28 cellular contexts compared by ENCODE assay signal in the genomic region with DNA sequence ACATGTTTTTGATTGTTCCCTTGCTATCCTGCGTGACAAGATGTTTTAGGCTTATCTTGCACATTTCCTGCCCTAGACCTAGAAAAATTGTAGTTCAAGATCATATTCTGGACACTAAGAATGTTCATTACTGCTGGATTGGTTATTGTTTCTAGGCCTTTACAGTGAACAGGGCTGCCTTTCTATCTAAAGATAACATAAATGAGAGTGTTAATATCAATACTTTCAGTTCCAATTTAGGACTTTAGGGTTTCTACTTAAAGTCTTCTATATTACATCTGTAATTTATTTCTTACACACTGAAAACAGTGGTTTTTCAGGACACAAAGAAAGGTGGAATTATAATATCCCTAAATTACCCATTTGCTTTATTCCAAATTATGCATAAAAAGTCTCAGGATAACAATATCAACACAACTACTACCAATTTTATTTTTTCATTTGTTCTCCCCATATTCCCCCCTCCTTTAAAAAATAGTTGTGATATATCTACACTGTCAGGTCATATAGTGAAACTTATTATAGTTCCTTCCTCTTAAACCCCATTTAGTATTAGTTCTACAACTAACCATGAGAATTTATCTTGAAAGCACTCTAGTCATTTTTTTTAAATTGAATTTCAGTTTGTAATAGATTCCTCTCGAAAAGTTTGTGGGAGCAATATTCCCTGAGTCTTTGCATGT.
DNase-seq lines count a peak whose midpoint lies in the region; ATAC-seq and TF ChIP-seq lines count a peak whose summit lies in the region.
"Had no signal": no experiment of that assay in that cellular context is flagged by ENCODE, and none has a peak within 500 bp of the region (broad histone marks: within the 10 kb centered on the region; RNA-seq: fewer than 3 reads in every experiment).

No MANE protein-coding gene starts in this region.

- no peaks in the 10 kb centered on the region for H3K27me3 Mint-ChIP-seq in Calu3 (ENCODE audit: unreplicated experiment)

- intact Hi-C loops in Calu3 (cut with micrococcal nuclease; ENCODE audit: unreplicated experiment) = no loop called here

- no peak overlapping the region for H3K4me3 ChIP-seq in ACC112 (ENCODE audit: low read depth, low read length)
- H3K4me3 ChIP-seq: ascending aorta; BLaER1 treated with 17β-estradiol and CSF1 and Interleukin-3, amounts not matched to agents 10 nM and 100 nM; MG63; tibial artery had no signal

- H3K79me2 ChIP-seq in ACC112 (ENCODE audit: control insufficient read depth, insufficient read depth, low read length, unreplicated experiment) = no peaks in the 10 kb centered on the region

- no TSS peak for BruUV-seq in Calu3 (replicated peaks; lab: Mats Ljungman, UMichigan)

- H2AFZ ChIP-seq in ACC112 (ENCODE audit: low read length, unreplicated experiment) = peak overlapping the region; percentile 64

- H3K36me3 Mint-ChIP-seq in Calu3 (ENCODE audit: insufficient read depth, unreplicated experiment) = no peaks in the 10 kb centered on the region

- H3K27me3 ChIP-seq in ACC112 (ENCODE audit: insufficient read depth, low read length) = no peaks in the 10 kb centered on the region
- H3K27me3 ChIP-seq: ascending aorta; BLaER1 treated with 17β-estradiol and CSF1 and Interleukin-3, amounts not matched to agents 10 nM and 100 nM; tibial artery had no signal

- DNase-seq in Calu3 = no peak
- DNase-seq in NCI-H226 = no peak
- DNase-seq in 8988T = no peak
- DNase-seq in NCI-H2029 (lab: John Stamatoyannopoulos, UW) = no peak
- DNase-seq: activated naive CD4-positive, alpha-beta T cell treated with Interleukin-2 at 50 U/mL for 16 hours; cerebellar nuclear complex; DMS 273 treated with DMSO at 0.1 percent for 48 hours; effector memory CD4-positive, alpha-beta T cell; GF-D8; H9; MG63; NCI-H1694 treated with DMSO at 0.1 percent for 48 hours; NCI-H345; occipital lobe; right cardiac atrium; RPMI8226; stimulated activated CD4-positive, alpha-beta T cell treated with anti-CD3 and anti-CD28 coated beads, Interleukin-15, amount 100 ng/mL, for 24 hours; stimulated activated naive CD4-positive, alpha-beta T cell treated with Interleukin-2 at 50 U/mL for 16 hours; SW 1271; tibial artery had no signal

- CTCF ChIA-PET in Calu3 (lab: Charles Lee) = no interaction called here

- H3K9me3 Mint-ChIP-seq in Calu3 (ENCODE audit: low read depth, unreplicated experiment) = no peaks in the 10 kb centered on the region
- H3K9me3 Mint-ChIP-seq: H9, IgD-negative memory B cell had no signal

- H3K4me1 Mint-ChIP-seq in Calu3 (ENCODE audit: low read depth, unreplicated experiment) = peaks cover 9% of the 10 kb centered on the region
- H3K4me1 Mint-ChIP-seq: H9 had no signal

- peak; percentile 56 for ATAC-seq in GM18858 (IDR thresholded peaks at IDR 0.05; ENCODE audit: unreplicated experiment)
- peak; percentile 53 for ATAC-seq in GM21786 (IDR thresholded peaks at IDR 0.05; ENCODE audit: unreplicated experiment)
- peak; percentile 60 for ATAC-seq in HG03378 (IDR thresholded peaks at IDR 0.05; ENCODE audit: unreplicated experiment)
- ATAC-seq: right cardiac atrium had no signal

- no peak overlapping the region for H3K4me3 Mint-ChIP-seq in Calu3 (ENCODE audit: low read depth, unreplicated experiment)
- H3K4me3 Mint-ChIP-seq: H9, IgD-negative memory B cell had no signal

- H3K36me3 ChIP-seq in ACC112 (ENCODE audit: insufficient read depth, low read length) = no peaks in the 10 kb centered on the region
- H3K36me3 ChIP-seq: ascending aorta; BLaER1 treated with 17β-estradiol and CSF1 and Interleukin-3, amounts not matched to agents 10 nM and 100 nM; MG63; tibial artery had no signal

- TF ChIP-seq CTCF in Calu3 (IDR thresholded peaks at IDR 0.05; ENCODE audit: unreplicated experiment) = no peak

- no peak overlapping the region for H3K27ac ChIP-seq in ACC112 (ENCODE audit: low read depth, low read length)
- H3K27ac ChIP-seq: ascending aorta; BLaER1 treated with 17β-estradiol and CSF1 and Interleukin-3, amounts not matched to agents 10 nM and 100 nM; HL-60; tibial artery had no signal

- no peak overlapping the region for H3K27ac Mint-ChIP-seq in Calu3 (ENCODE audit: unreplicated experiment)
- H3K27ac Mint-ChIP-seq: H9, IgD-negative memory B cell had no signal

- H3K4me1 ChIP-seq in ACC112 (ENCODE audit: control insufficient read depth, insufficient read depth, low read length, unreplicated experiment) = peaks cover 3% of the 10 kb centered on the region
- H3K4me1 ChIP-seq: ascending aorta, tibial artery had no signal
